In genomic region chr9:130394320-130394719, GRCh38 we compare ENCODE assay signal across 6 cellular contexts. TPM values are rescaled to one million over a fixed set of nuclear protein-coding genes. Genes with fewer than 3 reads are reported as not detected.
"Had no signal": no experiment of that assay in that cellular context is flagged by ENCODE, and none has a peak within 500 bp of the region (broad histone marks: within the 10 kb centered on the region; RNA-seq: fewer than 3 reads in every experiment).

No MANE protein-coding gene starts in this region.

- ATAC-seq: HepG2, K562 had no signal

- H3K27ac ChIP-seq: HL-60 had no signal

- H3K27ac Mint-ChIP-seq: IgD-negative memory B cell had no signal

- DNase-seq: IMR-90, KBM-7 had no signal

- H3K4me3 ChIP-seq: K562 had no signal

- H3K4me1 Mint-ChIP-seq: IgD-negative memory B cell had no signal

- H3K36me3 Mint-ChIP-seq: IgD-negative memory B cell had no signal

RNA-seq across cellular contexts. Expression of gene ASS1, which starts 50.4 kb away (rescaled TPM):
- polyA plus RNA-seq: IgD-negative memory B cell had no signal
